In the genomic region with DNA sequence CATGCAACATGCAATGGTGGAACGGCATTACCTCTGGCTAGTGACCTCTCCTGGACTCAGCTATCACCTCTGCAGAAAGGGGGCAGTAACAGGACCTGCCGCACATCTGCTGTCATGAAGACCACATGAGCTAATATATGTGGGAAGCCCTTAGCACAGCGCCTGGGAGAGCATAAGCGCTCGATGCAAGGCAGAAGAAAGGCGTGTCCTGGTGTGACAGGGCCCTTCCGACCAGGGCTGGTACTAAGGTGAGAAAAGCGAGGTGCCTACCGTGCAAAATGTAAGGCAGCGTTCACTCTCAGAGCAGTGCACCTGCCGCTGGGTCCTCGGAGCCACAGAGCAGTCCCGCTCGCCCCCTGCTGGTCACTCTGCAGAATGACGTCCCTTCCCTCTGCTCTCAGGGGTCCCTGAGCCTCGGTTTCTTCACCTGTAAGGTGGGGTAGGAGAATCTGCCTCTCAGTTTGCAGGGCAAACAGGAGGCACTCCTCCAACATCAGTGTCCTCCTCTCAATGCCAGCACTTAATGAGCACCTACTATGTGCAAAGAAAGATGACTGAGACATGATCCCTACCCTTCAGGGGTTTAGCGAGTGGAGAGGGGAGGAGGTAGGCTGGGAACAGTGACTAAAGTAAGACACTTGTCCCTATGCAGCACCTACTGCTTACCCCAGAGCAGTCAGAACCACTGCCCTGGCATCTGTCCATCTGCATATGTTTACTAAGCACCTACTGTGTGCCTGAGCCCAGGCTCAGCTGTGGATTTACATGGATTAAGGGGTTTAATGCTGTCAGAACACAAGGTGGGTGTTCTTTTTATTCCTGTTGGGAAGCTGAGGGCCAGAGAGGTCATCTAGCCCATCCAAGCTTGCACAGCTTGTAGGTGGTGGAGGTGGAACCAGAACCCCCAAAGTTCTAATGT, we compare ENCODE assay signal across 1 cellular context.
A peak's percentile ranks its signal among the peaks of the same experiment; 100 is the strongest.
TF ChIP-seq lines count a peak whose summit lies in the region.

No MANE protein-coding gene starts in this region.

TF ChIP-seq in HepG2, 621 proteins besides CTCF, POLR2A, EP300 and RAD21 (continued from another document and continues in another):
- TF ChIP-seq, protein P1, sequence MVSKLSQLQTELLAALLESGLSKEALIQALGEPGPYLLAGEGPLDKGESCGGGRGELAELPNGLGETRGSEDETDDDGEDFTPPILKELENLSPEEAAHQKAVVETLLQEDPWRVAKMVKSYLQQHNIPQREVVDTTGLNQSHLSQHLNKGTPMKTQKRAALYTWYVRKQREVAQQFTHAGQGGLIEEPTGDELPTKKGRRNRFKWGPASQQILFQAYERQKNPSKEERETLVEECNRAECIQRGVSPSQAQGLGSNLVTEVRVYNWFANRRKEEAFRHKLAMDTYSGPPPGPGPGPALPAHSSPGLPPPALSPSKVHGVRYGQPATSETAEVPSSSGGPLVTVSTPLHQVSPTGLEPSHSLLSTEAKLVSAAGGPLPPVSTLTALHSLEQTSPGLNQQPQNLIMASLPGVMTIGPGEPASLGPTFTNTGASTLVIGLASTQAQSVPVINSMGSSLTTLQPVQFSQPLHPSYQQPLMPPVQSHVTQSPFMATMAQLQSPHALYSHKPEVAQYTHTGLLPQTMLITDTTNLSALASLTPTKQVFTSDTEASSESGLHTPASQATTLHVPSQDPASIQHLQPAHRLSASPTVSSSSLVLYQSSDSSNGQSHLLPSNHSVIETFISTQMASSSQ (IDR thresholded peaks at IDR 0.05; ENCODE audit: low read depth), result no peak
- TF ChIP-seq, protein P1 (CRISPR knock-in tag; IDR thresholded peaks at IDR 0.05; ENCODE audit: borderline replicate concordance), result no peak
- TF ChIP-seq GATAD2A (CRISPR knock-in tag; IDR thresholded peaks at IDR 0.05) (peak; percentile 72), ZNF367 (CRISPR knock-in tag; IDR thresholded peaks at IDR 0.05; ENCODE audit: borderline replicate concordance) (no peak), GTF2F1 (IDR thresholded peaks at IDR 0.05; ENCODE audit: low read length) (no peak), ZSCAN31 (CRISPR knock-in tag; IDR thresholded peaks at IDR 0.05; ENCODE audit: low read depth) (0 out of 2 replicates have a peak, but pooled peaks have one; percentile 81), RARA (CRISPR knock-in tag; IDR thresholded peaks at IDR 0.05) (peak; percentile 18; the same call in 1 of the 2 replicates), TBX3 (IDR thresholded peaks at IDR 0.05; ENCODE audit: borderline replicate concordance) (no peak), MTA1 (CRISPR knock-in tag; IDR thresholded peaks at IDR 0.05; ENCODE audit: borderline replicate concordance) (peak; percentile 40; the same call in 1 of the 2 replicates), MBD4 (IDR thresholded peaks at IDR 0.05; ENCODE audit: borderline replicate concordance, low read length) (no peak), SIX1 (CRISPR knock-in tag; IDR thresholded peaks at IDR 0.05; ENCODE audit: borderline replicate concordance) (no peak), ONECUT2 (CRISPR knock-in tag; IDR thresholded peaks at IDR 0.05) (peak; percentile 15; the same call in 1 of the 2 replicates), CBX5 (CRISPR knock-in tag; IDR thresholded peaks at IDR 0.05; ENCODE audit: borderline replicate concordance) (peak; percentile 81; the same call in 1 of the 2 replicates), ZNF30 (CRISPR knock-in tag; IDR thresholded peaks at IDR 0.05) (no peak), KMT2A (CRISPR knock-in tag; IDR thresholded peaks at IDR 0.05) (peak; percentile 61; the same call in 1 of the 2 replicates), PPARG (CRISPR knock-in tag; conservative IDR thresholded peaks at IDR 0.05) (peak; percentile 55; the same call in 1 of the 2 replicates), PITX1 (CRISPR knock-in tag; IDR thresholded peaks at IDR 0.05) (peak; percentile 82)
- TF ChIP-seq, protein P2, sequence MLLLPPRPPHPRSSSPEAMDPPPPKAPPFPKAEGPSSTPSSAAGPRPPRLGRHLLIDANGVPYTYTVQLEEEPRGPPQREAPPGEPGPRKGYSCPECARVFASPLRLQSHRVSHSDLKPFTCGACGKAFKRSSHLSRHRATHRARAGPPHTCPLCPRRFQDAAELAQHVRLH (CRISPR knock-in tag; IDR thresholded peaks at IDR 0.05; ENCODE audit: borderline replicate concordance, low read depth), result peak; percentile 96
- TF ChIP-seq, protein P3, sequence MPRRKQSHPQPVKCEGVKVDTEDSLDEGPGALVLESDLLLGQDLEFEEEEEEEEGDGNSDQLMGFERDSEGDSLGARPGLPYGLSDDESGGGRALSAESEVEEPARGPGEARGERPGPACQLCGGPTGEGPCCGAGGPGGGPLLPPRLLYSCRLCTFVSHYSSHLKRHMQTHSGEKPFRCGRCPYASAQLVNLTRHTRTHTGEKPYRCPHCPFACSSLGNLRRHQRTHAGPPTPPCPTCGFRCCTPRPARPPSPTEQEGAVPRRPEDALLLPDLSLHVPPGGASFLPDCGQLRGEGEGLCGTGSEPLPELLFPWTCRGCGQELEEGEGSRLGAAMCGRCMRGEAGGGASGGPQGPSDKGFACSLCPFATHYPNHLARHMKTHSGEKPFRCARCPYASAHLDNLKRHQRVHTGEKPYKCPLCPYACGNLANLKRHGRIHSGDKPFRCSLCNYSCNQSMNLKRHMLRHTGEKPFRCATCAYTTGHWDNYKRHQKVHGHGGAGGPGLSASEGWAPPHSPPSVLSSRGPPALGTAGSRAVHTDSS (CRISPR knock-in tag; conservative IDR thresholded peaks at IDR 0.05), result 0 out of 2 replicates have a peak, but pooled peaks have one; percentile 30
- TF ChIP-seq, protein P4, sequence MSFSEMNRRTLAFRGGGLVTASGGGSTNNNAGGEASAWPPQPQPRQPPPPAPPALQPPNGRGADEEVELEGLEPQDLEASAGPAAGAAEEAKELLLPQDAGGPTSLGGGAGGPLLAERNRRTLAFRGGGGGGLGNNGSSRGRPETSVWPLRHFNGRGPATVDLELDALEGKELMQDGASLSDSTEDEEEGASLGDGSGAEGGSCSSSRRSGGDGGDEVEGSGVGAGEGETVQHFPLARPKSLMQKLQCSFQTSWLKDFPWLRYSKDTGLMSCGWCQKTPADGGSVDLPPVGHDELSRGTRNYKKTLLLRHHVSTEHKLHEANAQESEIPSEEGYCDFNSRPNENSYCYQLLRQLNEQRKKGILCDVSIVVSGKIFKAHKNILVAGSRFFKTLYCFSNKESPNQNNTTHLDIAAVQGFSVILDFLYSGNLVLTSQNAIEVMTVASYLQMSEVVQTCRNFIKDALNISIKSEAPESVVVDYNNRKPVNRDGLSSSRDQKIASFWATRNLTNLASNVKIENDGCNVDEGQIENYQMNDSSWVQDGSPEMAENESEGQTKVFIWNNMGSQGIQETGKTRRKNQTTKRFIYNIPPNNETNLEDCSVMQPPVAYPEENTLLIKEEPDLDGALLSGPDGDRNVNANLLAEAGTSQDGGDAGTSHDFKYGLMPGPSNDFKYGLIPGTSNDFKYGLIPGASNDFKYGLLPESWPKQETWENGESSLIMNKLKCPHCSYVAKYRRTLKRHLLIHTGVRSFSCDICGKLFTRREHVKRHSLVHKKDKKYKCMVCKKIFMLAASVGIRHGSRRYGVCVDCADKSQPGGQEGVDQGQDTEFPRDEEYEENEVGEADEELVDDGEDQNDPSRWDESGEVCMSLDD (CRISPR knock-in tag; IDR thresholded peaks at IDR 0.05; ENCODE audit: borderline replicate concordance), result no peak
- TF ChIP-seq, protein P5, sequence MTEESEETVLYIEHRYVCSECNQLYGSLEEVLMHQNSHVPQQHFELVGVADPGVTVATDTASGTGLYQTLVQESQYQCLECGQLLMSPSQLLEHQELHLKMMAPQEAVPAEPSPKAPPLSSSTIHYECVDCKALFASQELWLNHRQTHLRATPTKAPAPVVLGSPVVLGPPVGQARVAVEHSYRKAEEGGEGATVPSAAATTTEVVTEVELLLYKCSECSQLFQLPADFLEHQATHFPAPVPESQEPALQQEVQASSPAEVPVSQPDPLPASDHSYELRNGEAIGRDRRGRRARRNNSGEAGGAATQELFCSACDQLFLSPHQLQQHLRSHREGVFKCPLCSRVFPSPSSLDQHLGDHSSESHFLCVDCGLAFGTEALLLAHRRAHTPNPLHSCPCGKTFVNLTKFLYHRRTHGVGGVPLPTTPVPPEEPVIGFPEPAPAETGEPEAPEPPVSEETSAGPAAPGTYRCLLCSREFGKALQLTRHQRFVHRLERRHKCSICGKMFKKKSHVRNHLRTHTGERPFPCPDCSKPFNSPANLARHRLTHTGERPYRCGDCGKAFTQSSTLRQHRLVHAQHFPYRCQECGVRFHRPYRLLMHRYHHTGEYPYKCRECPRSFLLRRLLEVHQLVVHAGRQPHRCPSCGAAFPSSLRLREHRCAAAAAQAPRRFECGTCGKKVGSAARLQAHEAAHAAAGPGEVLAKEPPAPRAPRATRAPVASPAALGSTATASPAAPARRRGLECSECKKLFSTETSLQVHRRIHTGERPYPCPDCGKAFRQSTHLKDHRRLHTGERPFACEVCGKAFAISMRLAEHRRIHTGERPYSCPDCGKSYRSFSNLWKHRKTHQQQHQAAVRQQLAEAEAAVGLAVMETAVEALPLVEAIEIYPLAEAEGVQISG (CRISPR knock-in tag; IDR thresholded peaks at IDR 0.05), result peak; percentile 33
- TF ChIP-seq, protein P6, sequence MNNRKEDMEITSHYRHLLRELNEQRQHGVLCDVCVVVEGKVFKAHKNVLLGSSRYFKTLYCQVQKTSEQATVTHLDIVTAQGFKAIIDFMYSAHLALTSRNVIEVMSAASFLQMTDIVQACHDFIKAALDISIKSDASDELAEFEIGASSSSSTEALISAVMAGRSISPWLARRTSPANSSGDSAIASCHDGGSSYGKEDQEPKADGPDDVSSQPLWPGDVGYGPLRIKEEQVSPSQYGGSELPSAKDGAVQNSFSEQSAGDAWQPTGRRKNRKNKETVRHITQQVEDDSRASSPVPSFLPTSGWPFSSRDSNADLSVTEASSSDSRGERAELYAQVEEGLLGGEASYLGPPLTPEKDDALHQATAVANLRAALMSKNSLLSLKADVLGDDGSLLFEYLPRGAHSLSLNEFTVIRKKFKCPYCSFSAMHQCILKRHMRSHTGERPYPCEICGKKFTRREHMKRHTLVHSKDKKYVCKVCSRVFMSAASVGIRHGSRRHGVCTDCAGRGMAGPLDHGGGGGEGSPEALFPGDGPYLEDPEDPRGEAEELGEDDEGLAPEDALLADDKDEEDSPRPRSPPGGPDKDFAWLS (CRISPR knock-in tag; IDR thresholded peaks at IDR 0.05; ENCODE audit: borderline replicate concordance), result no peak; the same call in 1 of the 2 replicates
- TF ChIP-seq, protein P7, sequence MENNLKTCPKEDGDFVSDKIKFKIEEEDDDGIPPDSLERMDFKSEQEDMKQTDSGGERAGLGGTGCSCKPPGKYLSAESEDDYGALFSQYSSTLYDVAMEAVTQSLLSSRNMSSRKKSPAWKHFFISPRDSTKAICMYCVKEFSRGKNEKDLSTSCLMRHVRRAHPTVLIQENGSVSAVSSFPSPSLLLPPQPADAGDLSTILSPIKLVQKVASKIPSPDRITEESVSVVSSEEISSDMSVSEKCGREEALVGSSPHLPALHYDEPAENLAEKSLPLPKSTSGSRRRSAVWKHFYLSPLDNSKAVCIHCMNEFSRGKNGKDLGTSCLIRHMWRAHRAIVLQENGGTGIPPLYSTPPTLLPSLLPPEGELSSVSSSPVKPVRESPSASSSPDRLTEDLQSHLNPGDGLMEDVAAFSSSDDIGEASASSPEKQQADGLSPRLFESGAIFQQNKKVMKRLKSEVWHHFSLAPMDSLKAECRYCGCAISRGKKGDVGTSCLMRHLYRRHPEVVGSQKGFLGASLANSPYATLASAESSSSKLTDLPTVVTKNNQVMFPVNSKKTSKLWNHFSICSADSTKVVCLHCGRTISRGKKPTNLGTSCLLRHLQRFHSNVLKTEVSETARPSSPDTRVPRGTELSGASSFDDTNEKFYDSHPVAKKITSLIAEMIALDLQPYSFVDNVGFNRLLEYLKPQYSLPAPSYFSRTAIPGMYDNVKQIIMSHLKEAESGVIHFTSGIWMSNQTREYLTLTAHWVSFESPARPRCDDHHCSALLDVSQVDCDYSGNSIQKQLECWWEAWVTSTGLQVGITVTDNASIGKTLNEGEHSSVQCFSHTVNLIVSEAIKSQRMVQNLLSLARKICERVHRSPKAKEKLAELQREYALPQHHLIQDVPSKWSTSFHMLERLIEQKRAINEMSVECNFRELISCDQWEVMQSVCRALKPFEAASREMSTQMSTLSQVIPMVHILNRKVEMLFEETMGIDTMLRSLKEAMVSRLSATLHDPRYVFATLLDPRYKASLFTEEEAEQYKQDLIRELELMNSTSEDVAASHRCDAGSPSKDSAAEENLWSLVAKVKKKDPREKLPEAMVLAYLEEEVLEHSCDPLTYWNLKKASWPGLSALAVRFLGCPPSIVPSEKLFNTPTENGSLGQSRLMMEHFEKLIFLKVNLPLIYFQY (CRISPR knock-in tag; IDR thresholded peaks at IDR 0.05; ENCODE audit: borderline replicate concordance), result 0 out of 2 replicates have a peak, but pooled peaks have one; percentile 37
- TF ChIP-seq, protein P8, sequence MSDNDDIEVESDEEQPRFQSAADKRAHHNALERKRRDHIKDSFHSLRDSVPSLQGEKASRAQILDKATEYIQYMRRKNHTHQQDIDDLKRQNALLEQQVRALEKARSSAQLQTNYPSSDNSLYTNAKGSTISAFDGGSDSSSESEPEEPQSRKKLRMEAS (IDR thresholded peaks at IDR 0.05), result peak; percentile 69; the same call in 1 of the 2 replicates
- TF ChIP-seq, protein P9, sequence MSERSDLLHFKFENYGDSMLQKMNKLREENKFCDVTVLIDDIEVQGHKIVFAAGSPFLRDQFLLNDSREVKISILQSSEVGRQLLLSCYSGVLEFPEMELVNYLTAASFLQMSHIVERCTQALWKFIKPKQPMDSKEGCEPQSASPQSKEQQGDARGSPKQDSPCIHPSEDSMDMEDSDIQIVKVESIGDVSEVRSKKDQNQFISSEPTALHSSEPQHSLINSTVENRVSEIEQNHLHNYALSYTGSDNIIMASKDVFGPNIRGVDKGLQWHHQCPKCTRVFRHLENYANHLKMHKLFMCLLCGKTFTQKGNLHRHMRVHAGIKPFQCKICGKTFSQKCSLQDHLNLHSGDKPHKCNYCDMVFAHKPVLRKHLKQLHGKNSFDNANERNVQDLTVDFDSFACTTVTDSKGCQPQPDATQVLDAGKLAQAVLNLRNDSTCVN (CRISPR knock-in tag; IDR thresholded peaks at IDR 0.05; ENCODE audit: borderline replicate concordance), result peak; percentile 84; the same call in 1 of the 2 replicates
